8 cellular contexts compared by ENCODE assay signal in the genomic region with DNA sequence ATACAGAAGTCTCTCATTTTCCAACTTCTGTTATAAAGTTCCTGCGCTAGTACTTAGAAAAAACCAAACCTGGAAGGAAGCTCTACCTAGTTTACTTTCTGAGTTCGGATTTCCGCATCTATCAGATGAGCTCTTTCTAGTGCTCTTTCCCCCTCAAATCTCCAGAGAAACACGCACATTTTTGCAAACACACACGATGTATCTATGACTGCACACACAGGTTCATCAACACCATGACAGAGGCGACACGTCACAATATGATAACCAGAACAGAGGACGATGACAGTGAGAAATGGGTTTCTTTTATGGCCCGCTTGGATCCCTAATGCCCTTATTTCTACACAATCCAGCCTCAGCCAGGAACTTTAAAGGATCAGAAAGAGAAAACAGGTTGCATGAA. TPM values are rescaled to one million over a fixed set of nuclear protein-coding genes. Genes with fewer than 3 reads are reported as not detected.
DNase-seq lines count a peak whose midpoint lies in the region; ATAC-seq, FAIRE-seq and TF ChIP-seq lines count a peak whose summit lies in the region.

No MANE protein-coding gene starts in this region.

- in situ Hi-C loops in GM23248 (cut with MboI), result no loop called here

- no peaks in the 10 kb centered on the region for H3K9me3 ChIP-seq in DND-41 (ENCODE audit: insufficient read depth, low read length, severe bottlenecking)
- no peaks in the 10 kb centered on the region for H3K9me3 ChIP-seq in GM23248 (ENCODE audit: low read depth)

- no peaks in the 10 kb centered on the region for H3K36me3 Mint-ChIP-seq in activated naive CD4-positive, alpha-beta T cell treated with anti-CD3 and anti-CD28 coated beads for 36 hours (ENCODE audit: low read depth)

- H2AFZ ChIP-seq in DND-41 (ENCODE audit: low read depth, low read length) (peak overlapping the region; percentile 98), GM23248 (peak overlapping the region; percentile 72)

- WGBS in GM23248 (ENCODE audit: low coverage in 1 of 2, low lambda C conversion rate in 2 of 2, missing lambda C conversion rate in 2 of 2), 2 experiments, result 64 to 71% methylated on average over 9 of the region's 9 CpGs

- no peaks in the 10 kb centered on the region for H3K9me2 ChIP-seq in GM23248 (ENCODE audit: insufficient read depth)

- ATAC-seq in DND-41 (ENCODE audit: insufficient read depth, low read depth), result peak; percentile 41

- H3K79me2 ChIP-seq in DND-41 (ENCODE audit: insufficient read depth, low read length) (peaks cover 32% of the 10 kb centered on the region), GM23248 (ENCODE audit: insufficient read depth) (no peaks in the 10 kb centered on the region)

- H3K27ac Mint-ChIP-seq in activated naive CD4-positive, alpha-beta T cell treated with anti-CD3 and anti-CD28 coated beads for 36 hours, result peak overlapping the region; percentile 91

- peaks cover 14% of the 10 kb centered on the region for H3K4me1 Mint-ChIP-seq in activated naive CD4-positive, alpha-beta T cell treated with anti-CD3 and anti-CD28 coated beads for 36 hours (ENCODE audit: low read depth)

- H3K27ac ChIP-seq in DND-41 (ENCODE audit: low read length) (peak overlapping the region; percentile 92), GM23248 (no peak overlapping the region)

- H3K9me3 Mint-ChIP-seq in activated naive CD4-positive, alpha-beta T cell treated with anti-CD3 and anti-CD28 coated beads for 36 hours, result peaks cover under 1% of the 10 kb centered on the region

- H3K9ac ChIP-seq in DND-41 (ENCODE audit: low read depth, low read length) (peak overlapping the region; percentile 71), GM23248 (no peak overlapping the region)

- peaks cover 41% of the 10 kb centered on the region for H3K4me1 ChIP-seq in DND-41 (ENCODE audit: insufficient read depth, low read length)
- no peaks in the 10 kb centered on the region for H3K4me1 ChIP-seq in GM23248 (ENCODE audit: insufficient read depth)

- H3K4me2 ChIP-seq in DND-41 (ENCODE audit: insufficient read depth, low read length), result peak overlapping the region; percentile 98
- peak overlapping the region; percentile 89 for H3K4me2 ChIP-seq in GM23248 (ENCODE audit: unreplicated experiment)

- H3K4me3 Mint-ChIP-seq in activated naive CD4-positive, alpha-beta T cell treated with anti-CD3 and anti-CD28 coated beads for 36 hours, result peak overlapping the region; percentile 91

- H3K36me3 ChIP-seq in DND-41 (ENCODE audit: insufficient read depth, low read length) (no peaks in the 10 kb centered on the region), GM23248 (ENCODE audit: low read depth) (no peaks in the 10 kb centered on the region)

- H3K27me3 ChIP-seq in DND-41 (ENCODE audit: insufficient read depth, low read length, poor library complexity), result no peaks in the 10 kb centered on the region
- H3K27me3 ChIP-seq in GM23248 (replicated peaks; ENCODE audit: insufficient read depth), result peaks cover 41% of the 10 kb centered on the region

- H3K27me3 Mint-ChIP-seq in activated naive CD4-positive, alpha-beta T cell treated with anti-CD3 and anti-CD28 coated beads for 36 hours (ENCODE audit: low read depth), result no peaks in the 10 kb centered on the region

- H4K20me1 ChIP-seq in DND-41 (ENCODE audit: insufficient read depth, low read length) (no peaks in the 10 kb centered on the region), GM23248 (ENCODE audit: insufficient read depth) (no peaks in the 10 kb centered on the region)

- no peaks in the 10 kb centered on the region for H3F3A ChIP-seq in GM23248 (ENCODE audit: insufficient read depth)

- no peak for TF ChIP-seq CTCF in DND-41 (IDR thresholded peaks at IDR 0.05; ENCODE audit: borderline replicate concordance, extremely low read depth, low read length, poor library complexity, severe bottlenecking)

- DNase-seq in DND-41, result peak; percentile 45
- no peak for DNase-seq in GM23248
- peak; percentile 51 for DNase-seq in NCI-H748 (lab: John Stamatoyannopoulos, UW; ENCODE audit: unreplicated experiment)
- DNase-seq in activated naive CD4-positive, alpha-beta T cell treated with anti-CD3 and anti-CD28 coated beads for 36 hours, result peak; percentile 70
- peak; percentile 3 to 25 (median 12) for DNase-seq in stimulated activated CD4-positive, alpha-beta T cell treated with anti-CD3 and anti-CD28 coated beads, Interleukin-1b, Interleukin-23, amount 100 ng/mL, for 24 hours (ENCODE audit: low read depth in 4 of 4, low spot score in 1 of 4)
- DNase-seq in LoVo (ENCODE audit: low spot score), result no peak
- no peak for DNase-seq in HTR-8/SVneo (ENCODE audit: insufficient read length, low spot score)

- intact Hi-C loops in activated naive CD4-positive, alpha-beta T cell treated with anti-CD3 and anti-CD28 coated beads for 36 hours (cut with micrococcal nuclease), result loop anchor here (1.0 to 2.0 kb wide), 7 partner anchors 9 to 176 kb away; a partner anchor contains a TSS

- no peak for FAIRE-seq in HTR-8/SVneo (lab: Jason Lieb, UNC)

- H3K4me3 ChIP-seq in DND-41 (ENCODE audit: low read depth in 1 of 2, low read length in 2 of 2), result peak overlapping the region; percentile 57 to 90
- H3K4me3 ChIP-seq in GM23248, result peak overlapping the region; percentile 66
- peak overlapping the region; percentile 52 for H3K4me3 ChIP-seq in iPS-11a (ENCODE audit: low read depth, low read length)

- CTCF ChIA-PET in activated naive CD4-positive, alpha-beta T cell treated with anti-CD3 and anti-CD28 coated beads for 36 hours (lab: Charles Lee), result interaction anchor here (0.6 to 1.3 kb wide), 6 partner anchors 15 to 586 kb away, joined by 3 to 4 read pairs (median 3); no protein-coding TSS in a partner anchor

RNA-seq across cellular contexts. Expression of a gene that starts 0.6 kb away (rescaled TPM):
- not detected in 2 replicates for total RNA-seq in GM23248 (2014; rRNA removed; shearing (Covaris generic))
- polyA plus RNA-seq in GM23248 (2016; fragmentation: Nextera tagmentation; extraction: Ambion mirVana), result not detected in 2 replicates
- total RNA-seq in activated naive CD4-positive, alpha-beta T cell treated with anti-CD3 and anti-CD28 coated beads for 36 hours, result under 1 TPM; 0.24 to 0.32 TPM

RNA-seq across cellular contexts. Expression of a gene that starts 29.1 kb away (rescaled TPM):
- not detected in 2 replicates for total RNA-seq in GM23248 (2014; rRNA removed; shearing (Covaris generic))
- 0.64 and 1.3 TPM in 2 replicates for polyA plus RNA-seq in GM23248 (2016; fragmentation: Nextera tagmentation; extraction: Ambion mirVana)
- 1,000 to 10,000 TPM; 1,008 to 1,043 TPM for total RNA-seq in activated naive CD4-positive, alpha-beta T cell treated with anti-CD3 and anti-CD28 coated beads for 36 hours

Comparison
In these comparisons a context has a peak if more than half of its experiments do, and no peak if none do; other contexts are left out.
1. DNase-seq: peak in DND-41 (single experiment), NCI-H748 (single experiment), activated naive CD4-positive, alpha-beta T cell treated with anti-CD3 and anti-CD28 coated beads for 36 hours (single experiment) and stimulated activated CD4-positive, alpha-beta T cell treated with anti-CD3 and anti-CD28 coated beads, Interleukin-1b, Interleukin-23, amount 100 ng/mL, for 24 hours (4 of 4); none in GM23248 (single experiment), LoVo (single experiment) and HTR-8/SVneo (single experiment).
2. RNA of a gene that starts 29.1 kb away (total RNA-seq): 1,008 to 1,043 TPM in activated naive CD4-positive, alpha-beta T cell treated with anti-CD3 and anti-CD28 coated beads for 36 hours; not detected in GM23248; every median in the first group is over 1,000 times any median in the second.
3. Peak in every context shown above with its lines, with median percentiles within 50 percentile points of each other: H3K4me3 ChIP-seq.